In genomic region chr6:135054575-135055498, GRCh38 we compare ENCODE assay signal across 8 cellular contexts. TPM values are rescaled to one million over a fixed set of nuclear protein-coding genes. Genes with fewer than 3 reads are reported as not detected.
DNase-seq lines count a peak whose midpoint lies in the region; ATAC-seq and TF ChIP-seq lines count a peak whose summit lies in the region.

Gene HBS1L, minus strand, starts transcription at chr6:135054822. Its CDS starts 131 bp downstream, at chr6:135054691.

- TF ChIP-seq POLR2A in GM18951 (IDR thresholded peaks at IDR 0.05; ENCODE audit: extremely low read depth, insufficient read depth, insufficient read length): peak; percentile 91

- no peaks in the 10 kb centered on the region for H3K9me3 ChIP-seq in smooth muscle cell (replicated peaks; ENCODE audit: low read depth)

- no peaks in the 10 kb centered on the region for H3K27me3 ChIP-seq in smooth muscle cell (ENCODE audit: low read depth)

- in situ Hi-C loops in GM18951 (cut with MboI; ENCODE audit: low sequenced_read_pairs, unreplicated experiment): no loop called here

- H3K4me3 Mint-ChIP-seq in activated B cell treated with CpG ODN at 0.5 μM for 24 hours: peak within 1 kb of the TSS; percentile 98

- no peaks in the 10 kb centered on the region for H3K27me3 Mint-ChIP-seq in activated B cell treated with CpG ODN at 0.5 μM for 24 hours

- peak within 1 kb of the TSS; percentile 85 for H3K4me3 ChIP-seq in smooth muscle cell

- DNase-seq in AG08395 (ENCODE audit: low spot score): peak; percentile 99
- peak; percentile 96 for DNase-seq in NCI-H345 (lab: John Stamatoyannopoulos, UW)
- DNase-seq in activated B cell treated with CpG ODN at 0.5 μM for 24 hours: peak; percentile 94
- peak; percentile 58 to 97 (median 93) for DNase-seq in caudate nucleus (lab: John Stamatoyannopoulos, UW)
- DNase-seq in iPS-NIHi7 (ENCODE audit: extremely low spot score): peak; percentile 99
- peak; percentile 82 for DNase-seq in smooth muscle cell (lab: John Stamatoyannopoulos, UW; ENCODE audit: unreplicated experiment)

- H3K27ac Mint-ChIP-seq in activated B cell treated with CpG ODN at 0.5 μM for 24 hours: peak within 1 kb of the TSS; percentile 97

- peaks cover 35% of the 10 kb centered on the region for H3K4me1 Mint-ChIP-seq in activated B cell treated with CpG ODN at 0.5 μM for 24 hours

- no peaks in the 10 kb centered on the region for H3K9me3 Mint-ChIP-seq in activated B cell treated with CpG ODN at 0.5 μM for 24 hours

- POLR2A ChIA-PET in activated B cell treated with CpG ODN at 0.5 μM for 24 hours (lab: Charles Lee): interaction anchor here (0.6 to 2.5 kb wide), 25 partner anchors 9 to 1235 kb away, joined by 3 to 16 read pairs (median 4); partner anchors contain the start of genes AHI1, BCLAF1, MYB and TBPL1

- no peaks in the 10 kb centered on the region for H3F3A ChIP-seq in smooth muscle cell (ENCODE audit: low read depth)

- peaks cover 37% of the 10 kb centered on the region for H4K20me1 ChIP-seq in smooth muscle cell (ENCODE audit: low read depth)

- CTCF ChIA-PET in activated B cell treated with CpG ODN at 0.5 μM for 24 hours (lab: Charles Lee): interaction anchor here (0.8 to 1.8 kb wide), 3 partner anchors 9 to 368 kb away, joined by 4 to 6 read pairs (median 4); no protein-coding TSS in a partner anchor

- H3K27ac ChIP-seq in caudate nucleus (ENCODE audit: low read depth, low read length) (peak within 1 kb of the TSS; percentile 58), smooth muscle cell (ENCODE audit: low read depth) (peak within 1 kb of the TSS; percentile 72)

- H3K79me2 ChIP-seq in smooth muscle cell (ENCODE audit: low read depth): peaks cover 46% of the 10 kb centered on the region

- peak within 1 kb of the TSS; percentile 97 for H2AFZ ChIP-seq in smooth muscle cell (ENCODE audit: low read depth)

- H3K4me1 ChIP-seq in smooth muscle cell (ENCODE audit: low read depth): peaks cover 14% of the 10 kb centered on the region

- TF ChIP-seq CTCF in activated B cell treated with CpG ODN at 0.5 μM for 24 hours (IDR thresholded peaks at IDR 0.05) (no peak), smooth muscle cell (IDR thresholded peaks at IDR 0.05; ENCODE audit: borderline replicate concordance, insufficient read depth, poor library complexity, severe bottlenecking) (no peak)

- peaks cover 15% of the 10 kb centered on the region for H3K36me3 Mint-ChIP-seq in activated B cell treated with CpG ODN at 0.5 μM for 24 hours (ENCODE audit: low read depth)

- WGBS in smooth muscle cell (ENCODE audit: low lambda C conversion rate): 11% methylated on average over 53 of the region's 53 CpGs

- H3K36me3 ChIP-seq in smooth muscle cell (ENCODE audit: low read depth): no peaks in the 10 kb centered on the region

- H3K9ac ChIP-seq in smooth muscle cell (ENCODE audit: low read depth): peak within 1 kb of the TSS; percentile 95

- intact Hi-C loops in activated B cell treated with CpG ODN at 0.5 μM for 24 hours (cut with micrococcal nuclease): loop anchor here (1.0 to 5.0 kb wide), 10 partner anchors 10 to 1234 kb away; partner anchors contain the start of genes AHI1, BCLAF1, MTFR2 and TBPL1

- H3K4me2 ChIP-seq in smooth muscle cell: peak within 1 kb of the TSS; percentile 90

- ATAC-seq in HG03196 (IDR thresholded peaks at IDR 0.05; ENCODE audit: unreplicated experiment) (peak; percentile 97), activated B cell treated with CpG ODN at 0.5 μM for 24 hours (ENCODE audit: low read depth) (peak; percentile 98)

RNA-seq across cellular contexts. Expression of gene HBS1L, which starts in this region (rescaled TPM):
- 60.2 and 67.5 TPM in 2 replicates for total RNA-seq in activated B cell treated with CpG ODN at 0.5 μM for 24 hours
- 84.8 and 136 TPM in 2 replicates for total RNA-seq in smooth muscle cell
- polyA plus RNA-seq in smooth muscle cell: 58.6 and 64.3 TPM in 2 replicates

Comparison
In these comparisons a context has a peak if more than half of its experiments do, and no peak if none do; other contexts are left out.
1. Peak in every context shown above with its lines: DNase-seq, ATAC-seq, H3K4me3 ChIP-seq and H3K27ac ChIP-seq.